In the genomic region with DNA sequence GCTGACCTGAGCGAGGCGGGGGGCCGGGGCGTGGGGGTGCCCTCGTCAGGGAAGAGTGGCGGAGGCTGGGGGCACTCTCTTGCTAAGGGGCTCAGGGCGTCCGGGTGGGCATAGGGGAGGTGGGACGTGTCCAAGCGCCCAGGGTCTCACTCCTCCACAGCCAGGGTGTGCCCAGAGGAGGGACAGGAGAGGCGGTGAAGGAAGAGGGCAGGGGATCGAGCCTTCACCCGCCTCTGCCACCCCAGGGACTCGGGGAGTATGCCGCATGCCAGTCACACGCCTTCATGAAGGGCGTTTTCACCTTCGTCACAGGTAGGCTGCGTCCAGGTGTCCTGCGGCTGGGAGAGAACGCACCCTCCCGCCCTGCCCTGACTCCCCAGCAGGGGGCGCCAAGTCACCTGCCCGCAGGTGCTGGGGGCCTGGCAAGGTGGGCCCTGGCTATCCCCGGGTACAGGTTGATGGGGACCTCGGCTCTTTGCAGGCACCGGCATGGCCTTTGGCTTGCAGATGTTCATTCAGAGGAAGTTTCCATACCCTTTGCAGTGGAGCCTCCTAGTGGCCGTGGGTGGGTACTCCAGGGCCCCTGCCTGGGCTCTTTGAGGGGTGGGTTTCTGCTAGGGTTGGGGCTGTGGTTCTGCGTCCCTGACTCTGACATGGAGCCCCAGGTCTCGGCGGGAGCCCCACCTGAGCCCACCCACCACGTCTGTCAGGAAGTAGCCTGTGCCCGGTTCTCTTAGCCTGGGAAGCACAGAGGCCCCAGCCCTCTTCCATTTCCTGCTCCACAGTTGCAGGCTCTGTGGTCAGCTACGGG, we compare ENCODE assay signal across 8 cellular contexts. TPM values are rescaled to one million over a fixed set of nuclear protein-coding genes. Genes with fewer than 3 reads are reported as not detected.
DNase-seq lines count a peak whose midpoint lies in the region; ATAC-seq and TF ChIP-seq lines count a peak whose summit lies in the region.

No MANE protein-coding gene starts in this region.

- WGBS in right lobe of liver (ENCODE audit: insufficient coverage, low coverage, low lambda C conversion rate, missing lambda C conversion rate) = 8% methylated on average over 16 of the region's 34 CpGs

- H3K9me3 Mint-ChIP-seq in WTC11 = no peaks in the 10 kb centered on the region

- H3K27ac ChIP-seq in caudate nucleus (ENCODE audit: low read depth, low read length) = peak overlapping the region; percentile 98
- H3K27ac ChIP-seq in right lobe of liver = peak overlapping the region; percentile 84 to 90 (median 84)

- H3K4me3 Mint-ChIP-seq in WTC11 = peak overlapping the region; percentile 78

- H3K27me3 ChIP-seq in right lobe of liver = no peaks in the 10 kb centered on the region

- H3K4me3 ChIP-seq in NB4 (ENCODE audit: low read depth, low read length) = peak overlapping the region; percentile 79
- H3K4me3 ChIP-seq in right lobe of liver = peak overlapping the region; percentile 73 to 80 (median 78)

- POLR2A ChIA-PET in WTC11 (lab: Charles Lee) = no interaction called here

- H3K27ac Mint-ChIP-seq in WTC11 = peak overlapping the region; percentile 41; the same call in 1 of the 2 replicates

- no peak for TF ChIP-seq POLR2A in NB4 (IDR thresholded peaks at IDR 0.05; ENCODE audit: extremely low read depth, insufficient read length)
- no peak for TF ChIP-seq POLR2A in right lobe of liver (IDR thresholded peaks at IDR 0.05)

- intact Hi-C loops in right lobe of liver (cut with DNase I) = no loop called here

- H3K36me3 ChIP-seq in right lobe of liver = no peaks in the 10 kb centered on the region

- H3K9me3 ChIP-seq in right lobe of liver = no peaks in the 10 kb centered on the region

- H3K4me1 Mint-ChIP-seq in WTC11 = peaks cover 26% of the 10 kb centered on the region

- CTCF ChIA-PET in WTC11 (lab: Charles Lee) = interaction anchor here (0.7 to 3.1 kb wide), 9 partner anchors 9 to 238 kb away, joined by 3 to 28 read pairs (median 4); partner anchors contain the start of genes AJM1 and RABL6

- peaks cover 11% of the 10 kb centered on the region for H3K27me3 Mint-ChIP-seq in WTC11 (ENCODE audit: low read depth)

- H3K4me1 ChIP-seq in right lobe of liver = peaks cover 0 to 40% (median 13%) of the 10 kb centered on the region in 4 donors

- ATAC-seq in GM19035 (IDR thresholded peaks at IDR 0.05; ENCODE audit: unreplicated experiment) (peak; percentile 15), WTC11 (peak; percentile 27), right lobe of liver (peak; percentile 22 to 34 (median 32)), HG03159 (IDR thresholded peaks at IDR 0.05; ENCODE audit: unreplicated experiment) (no peak)

- DNase-seq in AG20443 (ENCODE audit: low spot score) (peak; percentile 41), NB4 (ENCODE audit: low read depth) (peak; percentile 70), WTC11 (ENCODE audit: low spot score) (peak; percentile 90), caudate nucleus (lab: John Stamatoyannopoulos, UW) (peak in 19 of 61 donors; percentile 33 to 78 (median 57)), right lobe of liver (peak; percentile 72 to 80 (median 79))
- DNase-seq in stimulated activated CD4-positive, alpha-beta T cell treated with anti-CD3 and anti-CD28 coated beads, TNF-alpha, amount 100 ng/mL, for 4 hours (ENCODE audit: low read depth in 3 of 3) = peak; percentile 43 to 61 (median 43)

- peaks cover 3% of the 10 kb centered on the region; the same call in 1 of the 2 replicates for H3K36me3 Mint-ChIP-seq in WTC11

- TF ChIP-seq CTCF in NB4 (IDR thresholded peaks at IDR 0.05; ENCODE audit: low read depth, low read length) = peak; percentile 97
- peak; percentile 98 for TF ChIP-seq CTCF in WTC11 (IDR thresholded peaks at IDR 0.05)
- TF ChIP-seq CTCF in right lobe of liver (IDR thresholded peaks at IDR 0.05) = peak; percentile 90 to 96 (median 92)

TF ChIP-seq in WTC11, 78 proteins besides CTCF, POLR2A, EP300 and RAD21 (continues in another document):
- TF ChIP-seq, protein P1, sequence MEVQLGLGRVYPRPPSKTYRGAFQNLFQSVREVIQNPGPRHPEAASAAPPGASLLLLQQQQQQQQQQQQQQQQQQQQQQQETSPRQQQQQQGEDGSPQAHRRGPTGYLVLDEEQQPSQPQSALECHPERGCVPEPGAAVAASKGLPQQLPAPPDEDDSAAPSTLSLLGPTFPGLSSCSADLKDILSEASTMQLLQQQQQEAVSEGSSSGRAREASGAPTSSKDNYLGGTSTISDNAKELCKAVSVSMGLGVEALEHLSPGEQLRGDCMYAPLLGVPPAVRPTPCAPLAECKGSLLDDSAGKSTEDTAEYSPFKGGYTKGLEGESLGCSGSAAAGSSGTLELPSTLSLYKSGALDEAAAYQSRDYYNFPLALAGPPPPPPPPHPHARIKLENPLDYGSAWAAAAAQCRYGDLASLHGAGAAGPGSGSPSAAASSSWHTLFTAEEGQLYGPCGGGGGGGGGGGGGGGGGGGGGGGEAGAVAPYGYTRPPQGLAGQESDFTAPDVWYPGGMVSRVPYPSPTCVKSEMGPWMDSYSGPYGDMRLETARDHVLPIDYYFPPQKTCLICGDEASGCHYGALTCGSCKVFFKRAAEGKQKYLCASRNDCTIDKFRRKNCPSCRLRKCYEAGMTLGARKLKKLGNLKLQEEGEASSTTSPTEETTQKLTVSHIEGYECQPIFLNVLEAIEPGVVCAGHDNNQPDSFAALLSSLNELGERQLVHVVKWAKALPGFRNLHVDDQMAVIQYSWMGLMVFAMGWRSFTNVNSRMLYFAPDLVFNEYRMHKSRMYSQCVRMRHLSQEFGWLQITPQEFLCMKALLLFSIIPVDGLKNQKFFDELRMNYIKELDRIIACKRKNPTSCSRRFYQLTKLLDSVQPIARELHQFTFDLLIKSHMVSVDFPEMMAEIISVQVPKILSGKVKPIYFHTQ (CRISPR knock-in tag; IDR thresholded peaks at IDR 0.05) = no peak
- TF ChIP-seq ZNF232 (CRISPR knock-in tag; IDR thresholded peaks at IDR 0.05) = peak; percentile 59; the same call in 1 of the 2 replicates
- peak; percentile 88 for TF ChIP-seq TEAD1 (CRISPR knock-in tag; IDR thresholded peaks at IDR 0.05)
- no peak for TF ChIP-seq NFE2L1 (CRISPR knock-in tag; IDR thresholded peaks at IDR 0.05)
- TF ChIP-seq EMX1 (CRISPR knock-in tag; IDR thresholded peaks at IDR 0.05) = no peak
- 0 out of 2 replicates have a peak, but pooled peaks have one; percentile 27 for TF ChIP-seq KAT7 (CRISPR knock-in tag; IDR thresholded peaks at IDR 0.05; ENCODE audit: borderline replicate concordance)
- TF ChIP-seq NFATC4 (CRISPR knock-in tag; IDR thresholded peaks at IDR 0.05) = no peak
- TF ChIP-seq ARID4B (CRISPR knock-in tag; IDR thresholded peaks at IDR 0.05; ENCODE audit: borderline replicate concordance) = peak; percentile 63; the same call in 1 of the 2 replicates
- TF ChIP-seq ZNF138 (CRISPR knock-in tag; conservative IDR thresholded peaks at IDR 0.05) = no peak
- TF ChIP-seq MLX (CRISPR knock-in tag; IDR thresholded peaks at IDR 0.05) = 0 out of 2 replicates have a peak, but pooled peaks have one; percentile 27
- 0 out of 2 replicates have a peak, but pooled peaks have one; percentile 20 for TF ChIP-seq SMAD3 (CRISPR knock-in tag; IDR thresholded peaks at IDR 0.05; ENCODE audit: borderline replicate concordance)

RNA-seq across cellular contexts. Expression of gene TMEM141, which starts 0.5 kb away (rescaled TPM):
- total RNA-seq in WTC11 (2021) (72.0 to 86.7 TPM (median 86.1 TPM) in 3 replicates), right lobe of liver (100 to 1,000 TPM in 1 of 6 experiments, 10 to 100 TPM in 5; 46.5 to 105 (median 56.7) TPM)

RNA-seq across cellular contexts. Expression of gene CCDC183, which starts 4.5 kb away (rescaled TPM):
- total RNA-seq in WTC11 (2021) = 1.7 to 2.1 TPM (median 2.0 TPM) in 3 replicates
- total RNA-seq in right lobe of liver = 1 to 10 TPM in 2 of 6 experiments, under 1 TPM in 3, not detected in 1; 0.43 to 1.2 (median 0.74) TPM

RNA-seq across cellular contexts. Expression of gene RABL6, which starts 16.1 kb away (rescaled TPM):
- total RNA-seq in WTC11 (2021) (134 to 171 TPM (median 139 TPM) in 3 replicates), right lobe of liver (10 to 100 TPM in 4 of 6 experiments, 1 to 10 TPM in 2; 8.0 to 14.8 (median 12.4) TPM)

RNA-seq across cellular contexts. Expression of gene LCN15, which starts 27.4 kb away (rescaled TPM):
- 0.52 to 1.0 TPM (median 0.96 TPM) in 3 replicates for total RNA-seq in WTC11 (2021)
- not detected for total RNA-seq in right lobe of liver

RNA-seq across cellular contexts. Expression of gene LCN8, which starts 33.6 kb away (rescaled TPM):
- total RNA-seq in WTC11 (2021) (0.21 TPM in 1 of 3 replicates, not detected in the others), right lobe of liver (not detected)
